9 cellular contexts compared by ENCODE assay signal in genomic region chr1:160070243-160071163, GRCh38. TPM values are rescaled to one million over a fixed set of nuclear protein-coding genes. Genes with fewer than 3 reads are reported as not detected.
DNase-seq lines count a peak whose midpoint lies in the region; ATAC-seq and TF ChIP-seq lines count a peak whose summit lies in the region.
"Had no signal": no experiment of that assay in that cellular context is flagged by ENCODE, and none has a peak within 500 bp of the region (broad histone marks: within the 10 kb centered on the region; RNA-seq: fewer than 3 reads in every experiment).

No MANE protein-coding gene starts in this region.

- H3K4me3 ChIP-seq in HUES6 (ENCODE audit: low read depth, low read length): peak overlapping the region; percentile 71
- peak overlapping the region in 3 of 4 donors; percentile 18 to 63 (median 34) for H3K4me3 ChIP-seq in adrenal gland
- peak overlapping the region; percentile 35 to 56 (median 42) for H3K4me3 ChIP-seq in tibial nerve

- POLR2A ChIA-PET in T-cell (lab: Charles Lee): no interaction called here

- TF ChIP-seq EP300 in tibial nerve (IDR thresholded peaks at IDR 0.05): no peak

- TF ChIP-seq POLR2A in adrenal gland (IDR thresholded peaks at IDR 0.05) (no peak), tibial nerve (IDR thresholded peaks at IDR 0.05) (peak in 1 of 2 donors; percentile 40)

- CTCF ChIA-PET in T-cell (lab: Charles Lee): interaction anchor here (1.0 kb wide), 2 partner anchors 8 to 10 kb away, joined by 3 to 5 read pairs; no protein-coding TSS in a partner anchor

- H3K9me3 ChIP-seq in HUES6 (ENCODE audit: control insufficient read depth, insufficient read depth, low read depth, low read length) (no peaks in the 10 kb centered on the region), adrenal gland (replicated peaks in 1 of 3) (no peaks in the 10 kb centered on the region), tibial nerve (no peaks in the 10 kb centered on the region)

- no peaks in the 10 kb centered on the region for H3K36me3 Mint-ChIP-seq in T-cell

- H3K4me1 ChIP-seq in HUES6 (ENCODE audit: control insufficient read depth, insufficient read depth, low read length): peaks cover 13% of the 10 kb centered on the region
- H3K4me1 ChIP-seq in adrenal gland (replicated peaks in 1 of 2): peaks cover 0 to 7% of the 10 kb centered on the region in 2 donors
- H3K4me1 ChIP-seq in tibial nerve: peaks cover 0 to 46% (median 12%) of the 10 kb centered on the region in 4 donors

- peaks cover 11 to 17% (median 14%) of the 10 kb centered on the region in 3 donors for H3K4me1 Mint-ChIP-seq in T-cell

- H3K9me3 Mint-ChIP-seq in T-cell: no peaks in the 10 kb centered on the region

- 2 to 3% (median 2%) methylated on average over 38 to 46 of the region's 46 CpGs for WGBS in adrenal gland, 4 donors
- WGBS in tibial nerve, 2 donors: 2% methylated on average over 44 to 45 of the region's 46 CpGs

- DNase-seq in DMS53 treated with DMSO at 0.1 percent for 48 hours (lab: John Stamatoyannopoulos, UW; ENCODE audit: unreplicated experiment) (peak; percentile 32), T-cell (peak; percentile 55 to 85 (median 72)), adrenal gland (peak; percentile 51 to 74 (median 72)), left ventricle myocardium superior (peak; percentile 87), posterior cingulate gyrus (peak; percentile 88 to 98 (median 92)), tibial nerve (ENCODE audit: low spot score in 2 of 2) (peak; percentile 49 to 64), H4 (ENCODE audit: low spot score) (no peak)

- H3K27ac ChIP-seq in HUES6 (ENCODE audit: low read depth, low read length): no peak overlapping the region
- no peak overlapping the region for H3K27ac ChIP-seq in adrenal gland
- peak overlapping the region; percentile 11 to 85 (median 62) for H3K27ac ChIP-seq in tibial nerve

- H3K4me3 Mint-ChIP-seq in T-cell: peak overlapping the region; percentile 84 to 98 (median 85)

- H3K9ac ChIP-seq in HUES6 (ENCODE audit: low read length): no peak overlapping the region

- H3K36me3 ChIP-seq in HUES6 (ENCODE audit: control insufficient read depth, insufficient read depth, low read length) (no peaks in the 10 kb centered on the region), adrenal gland (replicated peaks in 1 of 2) (no peaks in the 10 kb centered on the region), tibial nerve (no peaks in the 10 kb centered on the region)

- peaks cover 59% of the 10 kb centered on the region for H3K27me3 ChIP-seq in HUES6 (ENCODE audit: control insufficient read depth, insufficient read depth, low read length)
- H3K27me3 ChIP-seq in adrenal gland: no peaks in the 10 kb centered on the region
- H3K27me3 ChIP-seq in tibial nerve: peaks cover 0 to 17% of the 10 kb centered on the region in 2 donors

- intact Hi-C loops in adrenal gland (cut with DNase I): no loop called here
- intact Hi-C loops in left ventricle myocardium superior (cut with micrococcal nuclease): no loop called here
- intact Hi-C loops in posterior cingulate gyrus (cut with DNase I): no loop called here

- TF ChIP-seq CTCF in adrenal gland (IDR thresholded peaks at IDR 0.05): no peak
- peak in 2 of 5 experiments; percentile 8 to 17 for TF ChIP-seq CTCF in tibial nerve (IDR thresholded peaks at IDR 0.05)

- H3K27me3 Mint-ChIP-seq in T-cell: peaks cover 23 to 56% of the 10 kb centered on the region in 2 donors

- ATAC-seq in T-cell (replicated peaks in 1 of 4) (peak; percentile 95 to 97 (median 95)), left ventricle myocardium superior (peak; percentile 98)

- peak overlapping the region in 1 of 2 donors; percentile 18 for H3K27ac Mint-ChIP-seq in T-cell

RNA-seq across cellular contexts. Expression of gene KCNJ10, which starts 0.5 kb away (rescaled TPM):
- total RNA-seq in T-cell (under 1 TPM in 1 of 5 donors, not detected in 4; 0.22 TPM), adrenal gland (under 1 TPM in 2 of 8 donors, not detected in 6; 0.19 to 0.32 TPM), left ventricle myocardium superior (not detected), tibial nerve (10 to 100 TPM in 1 of 4 donors, 1 to 10 TPM in 3; 6.5 to 13.5 (median 8.8) TPM)
- under 1 TPM in 2 of 3 donors, not detected in 1; 0.13 TPM for polyA plus RNA-seq in adrenal gland
- total RNA-seq in H4 (2014; rRNA removed; shearing (Covaris generic)): not detected in 2 replicates
- total RNA-seq: activated CD8-positive, alpha-beta memory T cell treated with anti-CD3 and anti-CD28 coated beads for 36 hours had no signal

RNA-seq across cellular contexts. Expression of gene KCNJ9, which starts 10.8 kb away (rescaled TPM):
- total RNA-seq in T-cell (not detected), adrenal gland (1 to 10 TPM in 1 of 8 donors, under 1 TPM in 1, not detected in 6; 0.14 to 1.1 TPM), left ventricle myocardium superior (not detected), tibial nerve (under 1 TPM in 1 of 4 donors, not detected in 3; 0.60 TPM)
- polyA plus RNA-seq in adrenal gland: under 1 TPM; 0.16 to 0.24 (median 0.20) TPM
- not detected in 2 replicates for total RNA-seq in H4 (2014; rRNA removed; shearing (Covaris generic))
- total RNA-seq: activated CD8-positive, alpha-beta memory T cell treated with anti-CD3 and anti-CD28 coated beads for 36 hours had no signal

RNA-seq across cellular contexts. Expression of gene IGSF8, which starts 27.9 kb away (rescaled TPM):
- total RNA-seq in T-cell (10 to 100 TPM; 41.8 to 71.5 (median 62.2) TPM), adrenal gland (10 to 100 TPM; 15.0 to 42.9 (median 24.1) TPM), left ventricle myocardium superior (19.2 TPM), tibial nerve (10 to 100 TPM; 42.6 to 73.9 (median 50.7) TPM)
- 10 to 100 TPM in 2 of 3 donors, 1 to 10 TPM in 1; 9.7 to 24.9 (median 20.8) TPM for polyA plus RNA-seq in adrenal gland
- total RNA-seq in H4 (2014; rRNA removed; shearing (Covaris generic)): 13.7 and 20.7 TPM in 2 replicates

RNA-seq across cellular contexts. Expression of gene PIGM, which starts 38.7 kb away (rescaled TPM):
- total RNA-seq in T-cell: 1 to 10 TPM; 3.2 to 9.7 (median 8.4) TPM
- total RNA-seq in adrenal gland: 1 to 10 TPM; 5.3 to 9.4 (median 7.4) TPM
- polyA plus RNA-seq in adrenal gland: 1 to 10 TPM; 3.0 to 9.4 (median 3.5) TPM
- 2.4 TPM for total RNA-seq in left ventricle myocardium superior
- total RNA-seq in tibial nerve: 1 to 10 TPM; 3.0 to 7.0 (median 4.3) TPM
- 6.0 and 6.3 TPM in 2 replicates for total RNA-seq in H4 (2014; rRNA removed; shearing (Covaris generic))

RNA-seq across cellular contexts. Expression of gene ATP1A2, which starts 45.1 kb away (rescaled TPM):
- total RNA-seq in T-cell: under 1 TPM in 2 of 5 donors, not detected in 3; 0.10 to 0.26 TPM
- total RNA-seq in adrenal gland: 1 to 10 TPM in 5 of 8 donors, under 1 TPM in 3; 0.47 to 3.6 (median 1.4) TPM
- 1 to 10 TPM in 2 of 3 donors, under 1 TPM in 1; 0.99 to 4.5 (median 2.7) TPM for polyA plus RNA-seq in adrenal gland
- total RNA-seq in left ventricle myocardium superior: 243 TPM
- total RNA-seq in tibial nerve: 100 to 1,000 TPM; 173 to 211 (median 201) TPM
- total RNA-seq in H4 (2014; rRNA removed; shearing (Covaris generic)): 0.10 TPM in 1 of 2 replicates, not detected in the other
- total RNA-seq: activated CD8-positive, alpha-beta memory T cell treated with anti-CD3 and anti-CD28 coated beads for 36 hours had no signal

Comparison
In these comparisons a context has a peak if more than half of its experiments do, and no peak if none do; other contexts are left out.
1. H3K27ac ChIP-seq: peak in tibial nerve (4 of 4); none in HUES6 (single experiment) and adrenal gland (0 of 5).
2. Peak in every context shown above with its lines, with median percentiles within 50 percentile points of each other: H3K4me3 ChIP-seq.